ENCODE assay signal across 8 cellular contexts in the genomic region with DNA sequence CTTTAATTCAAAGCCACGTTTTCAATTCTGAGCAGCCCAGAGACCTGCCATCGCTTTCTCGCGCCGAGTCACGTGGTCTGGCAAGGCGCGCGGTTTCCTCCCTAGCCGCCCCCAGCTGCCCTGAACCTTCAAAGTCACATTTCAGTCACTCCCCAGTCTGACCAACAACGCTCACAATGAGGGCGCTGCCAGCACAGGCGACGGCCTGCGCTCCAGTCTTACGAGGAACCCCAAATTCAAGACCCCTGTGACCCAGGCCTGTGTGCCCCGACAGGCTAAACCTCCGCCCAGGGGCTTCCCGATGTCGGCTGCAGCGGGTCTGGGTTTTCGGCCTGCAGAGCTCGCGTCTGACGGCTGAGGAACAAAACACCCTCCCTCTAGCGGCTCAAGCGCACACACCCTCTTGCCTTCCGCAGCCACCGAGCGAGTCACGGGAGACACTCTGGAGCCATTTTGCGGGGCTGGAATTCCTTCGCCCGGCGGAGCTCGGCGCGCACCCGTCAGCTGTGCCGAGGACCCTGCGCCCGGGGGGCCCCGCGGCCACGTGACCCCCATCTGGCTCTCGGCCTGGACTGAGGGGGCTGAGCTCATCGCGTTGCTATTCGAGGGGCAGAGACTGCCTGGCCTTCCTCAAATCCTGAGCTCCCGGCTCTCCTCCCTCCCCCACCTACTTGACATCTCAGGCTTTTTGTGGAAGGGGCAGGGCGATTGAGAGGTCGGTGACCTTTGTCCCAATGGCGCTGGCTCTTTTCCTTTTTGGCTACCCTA.
DNase-seq lines count a peak whose midpoint lies in the region; ATAC-seq and TF ChIP-seq lines count a peak whose summit lies in the region.

No MANE protein-coding gene starts in this region.

- H3K4me3 ChIP-seq in AG04450 (ENCODE audit: low read depth, low read length) (peak overlapping the region; percentile 52), epithelial cell of esophagus (ENCODE audit: low read length) (peak overlapping the region; percentile 40)

- no peaks in the 10 kb centered on the region for H3K9me3 ChIP-seq in AG04450 (ENCODE audit: control insufficient read depth, insufficient read depth, low read length)

- CTCF ChIA-PET in AG04450 (lab: Charles Lee): interaction anchor here (0.6 to 2.7 kb wide), 27 partner anchors 9 to 793 kb away, joined by 3 to 18 read pairs (median 4); no protein-coding TSS in a partner anchor

- H3K27me3 ChIP-seq in AG04450 (ENCODE audit: control insufficient read depth, insufficient read depth, low read length): no peaks in the 10 kb centered on the region

- TF ChIP-seq CTCF in AG04450 (IDR thresholded peaks at IDR 0.05; ENCODE audit: low read depth, low read length) (peak; percentile 75), epithelial cell of esophagus (IDR thresholded peaks at IDR 0.05; ENCODE audit: insufficient read depth, low read depth, low read length, missing control alignments) (peak; percentile 74)

- peak overlapping the region; percentile 96 for H3K27ac ChIP-seq in AG04450 (ENCODE audit: low read depth, low read length)

- ATAC-seq in GM18907 (IDR thresholded peaks at IDR 0.05; ENCODE audit: unreplicated experiment): peak; percentile 97
- ATAC-seq in HG03159 (IDR thresholded peaks at IDR 0.05; ENCODE audit: unreplicated experiment): peak; percentile 94

- DNase-seq in AG04450 (ENCODE audit: low read depth, low spot score) (peak; percentile 80), NCI-H774 (lab: John Stamatoyannopoulos, UW) (peak; percentile 48), activated T-cell treated with anti-CD3 and anti-CD28 coated beads for 1 hour (ENCODE audit: low read depth) (peak; percentile 45), epithelial cell of esophagus (ENCODE audit: low read depth) (peak; percentile 79), middle frontal gyrus (ENCODE audit: extremely low spot score, low spot score) (peak; percentile 32)
- DNase-seq in stimulated activated CD8-positive, alpha-beta memory T cell treated with anti-CD3 and anti-CD28 coated beads, Interleukin-15, amount 100 ng/mL, for 4 hours (ENCODE audit: low read depth in 2 of 2): peak; percentile 41 to 56

- POLR2A ChIA-PET in AG04450 (lab: Yijun Ruan, JAX): interaction anchor here (0.5 to 1.8 kb wide), 15 partner anchors 9 to 757 kb away, joined by 3 to 9 read pairs (median 3); no protein-coding TSS in a partner anchor

Comparison
In these comparisons a context has a peak if more than half of its experiments do, and no peak if none do; other contexts are left out.
1. Peak in every context shown above with its lines: DNase-seq, ATAC-seq, H3K4me3 ChIP-seq and H3K27ac ChIP-seq.